In genomic region chr11:45180888-45181594, GRCh38 we compare ENCODE assay signal across 9 cellular contexts. TPM values are rescaled to one million over a fixed set of nuclear protein-coding genes. Genes with fewer than 3 reads are reported as not detected.
A peak's percentile ranks its signal among the peaks of the same experiment; 100 is the strongest.
DNase-seq lines count a peak whose midpoint lies in the region; ATAC-seq and TF ChIP-seq lines count a peak whose summit lies in the region.
"Had no signal": no experiment of that assay in that cellular context is flagged by ENCODE, and none has a peak within 500 bp of the region (broad histone marks: within the 10 kb centered on the region; RNA-seq: fewer than 3 reads in every experiment).

No MANE protein-coding gene starts in this region.

- H3K27me3 ChIP-seq in SK-N-SH (ENCODE audit: insufficient read depth) = no peaks in the 10 kb centered on the region
- peaks cover 3% of the 10 kb centered on the region for H3K27me3 ChIP-seq in brain microvascular endothelial cell (replicated peaks)

- CTCF ChIA-PET in SK-N-SH (lab: Yijun Ruan, JAX) = interaction anchor here (0.5 to 1.7 kb wide), 4 partner anchors 11 to 442 kb away, joined by 3 to 5 read pairs (median 4); no protein-coding TSS in a partner anchor

- peak; percentile 48 for DNase-seq in NCI-H82 (lab: John Stamatoyannopoulos, UW)
- no peak for DNase-seq in NCI-H82 treated with DMSO at 0.1 percent for 48 hours (lab: John Stamatoyannopoulos, UW; ENCODE audit: unreplicated experiment)
- peak; percentile 87 for DNase-seq in SK-N-SH
- peak; percentile 17 for DNase-seq in brain microvascular endothelial cell
- peak; percentile 54 for DNase-seq in iris pigment epithelial cell (ENCODE audit: low read depth)
- DNase-seq in stimulated activated CD4-positive, alpha-beta T cell treated with anti-CD3 and anti-CD28 coated beads, Interleukin-1b, Interleukin-23, amount 100 ng/mL, for 48 hours = peak; percentile 25
- DNase-seq in NCI-H524 treated with DMSO at 0.1 percent for 48 hours (lab: John Stamatoyannopoulos, UW) = no peak
- DNase-seq: DND-41 had no signal

- H3K4me3 ChIP-seq in SK-N-SH (ENCODE audit: low read depth in 2 of 2, low read length in 1 of 2) (peak overlapping the region; percentile 44 to 54), brain microvascular endothelial cell (ENCODE audit: low read depth, low read length) (peak overlapping the region; percentile 43)

- H3K9me2 ChIP-seq in SK-N-SH = no peaks in the 10 kb centered on the region

- H3K36me3 ChIP-seq in SK-N-SH (replicated peaks in 1 of 2; ENCODE audit: control insufficient read depth in 1 of 2, insufficient read depth in 2 of 2, low read length in 1 of 2) (peaks cover 3% of the 10 kb centered on the region in 2 experiments), brain microvascular endothelial cell (replicated peaks) (no peaks in the 10 kb centered on the region)

- POLR2A ChIA-PET in SK-N-SH (lab: Yijun Ruan, JAX) = interaction anchor here (1.5 kb wide), 1 partner anchor 34 kb away, joined by 4 read pairs; the partner anchor contains the start of gene PRDM11

- in situ Hi-C loops in brain microvascular endothelial cell (cut with HindIII; ENCODE audit: low pct_ligation_motif_present, low sequenced_read_pairs) = no loop called here

- H3K4me1 ChIP-seq in SK-N-SH (ENCODE audit: control insufficient read depth in 1 of 2, insufficient read depth in 2 of 2, low read depth in 1 of 2, low read length in 1 of 2) = peaks cover 15 to 21% of the 10 kb centered on the region in 2 experiments; a peak in 3 of 4 replicates

- TF ChIP-seq EP300 in SK-N-SH (IDR thresholded peaks at IDR 0.05; ENCODE audit: borderline replicate concordance in 1 of 2, low read depth in 1 of 2, low read length in 1 of 2) = no peak; a peak in 1 of 4 replicates

- peak overlapping the region; percentile 61 for H3K9ac ChIP-seq in SK-N-SH

- H3K79me2 ChIP-seq in SK-N-SH (ENCODE audit: insufficient read depth) = no peaks in the 10 kb centered on the region

- H4K20me1 ChIP-seq in SK-N-SH (ENCODE audit: insufficient read depth) = no peaks in the 10 kb centered on the region

- no peaks in the 10 kb centered on the region for H3K9me3 ChIP-seq in SK-N-SH

- no peak for TF ChIP-seq CTCF in SK-N-SH (IDR thresholded peaks at IDR 0.05)
- no peak for TF ChIP-seq CTCF in brain microvascular endothelial cell (IDR thresholded peaks at IDR 0.05; ENCODE audit: low read depth, low read length, missing control alignments)

- TF ChIP-seq RAD21 in SK-N-SH (IDR thresholded peaks at IDR 0.05; ENCODE audit: low read length) = no peak

- WGBS in SK-N-SH (ENCODE audit: low lambda C conversion rate) = 16% methylated on average over 16 of the region's 42 CpGs

- H3F3A ChIP-seq in SK-N-SH (replicated peaks; ENCODE audit: insufficient read depth) = peaks cover 7% of the 10 kb centered on the region

- peak overlapping the region; percentile 80 for H2AFZ ChIP-seq in SK-N-SH (ENCODE audit: low read depth)

- H3K27ac ChIP-seq in SK-N-SH (ENCODE audit: low read depth in 2 of 2, low read length in 1 of 2) (peak overlapping the region in 1 of 2 experiments; percentile 36; a peak in 1 of 4 replicates), brain microvascular endothelial cell (no peak overlapping the region)

- no peak for ATAC-seq in HG03439 (IDR thresholded peaks at IDR 0.05; ENCODE audit: unreplicated experiment)

- peak overlapping the region; percentile 76; the same call in 1 of the 2 replicates for H3K4me2 ChIP-seq in SK-N-SH

TF ChIP-seq in SK-N-SH, 30 proteins besides CTCF, POLR2A, EP300 and RAD21 (continues in another document):
- no peak for TF ChIP-seq SMC3 (IDR thresholded peaks at IDR 0.05; ENCODE audit: low read depth, low read length)
- no peak for TF ChIP-seq RFX5 (IDR thresholded peaks at IDR 0.05; ENCODE audit: low read length)
- peak; percentile 16; the same call in 1 of the 2 replicates for TF ChIP-seq JUND (IDR thresholded peaks at IDR 0.05)
- TF ChIP-seq FOXM1 (IDR thresholded peaks at IDR 0.05; ENCODE audit: low read depth) = 0 out of 2 replicates have a peak, but pooled peaks have one; percentile 22
- no peak for TF ChIP-seq FOXJ3 (CRISPR knock-in tag; IDR thresholded peaks at IDR 0.05)
- no peak for TF ChIP-seq USF2 (IDR thresholded peaks at IDR 0.05; ENCODE audit: borderline replicate concordance, low read depth, low read length)
- TF ChIP-seq IRF3 (IDR thresholded peaks at IDR 0.05; ENCODE audit: low read depth, low read length) = no peak
- TF ChIP-seq POLR2AphosphoS5 (IDR thresholded peaks at IDR 0.05; ENCODE audit: low read depth, low read length) = 0 out of 2 replicates have a peak, but pooled peaks have one; percentile 17
- peak; percentile 62; the same call in 1 of the 2 replicates for TF ChIP-seq MAX (IDR thresholded peaks at IDR 0.05; ENCODE audit: low read depth)
- no peak for TF ChIP-seq PBX3 (IDR thresholded peaks at IDR 0.05)
- no peak for TF ChIP-seq ZBTB33 (IDR thresholded peaks at IDR 0.05; ENCODE audit: borderline replicate concordance, low read depth)
- TF ChIP-seq REST (IDR thresholded peaks at IDR 0.05; ENCODE audit: low read depth, low read length) = no peak
- no peak for TF ChIP-seq GABPA (IDR thresholded peaks at IDR 0.05; ENCODE audit: low read depth)
- TF ChIP-seq NRF1 (IDR thresholded peaks at IDR 0.05; ENCODE audit: low read depth, low read length) = no peak

RNA-seq across cellular contexts. Expression of gene PRDM11, which starts 34.6 kb away (rescaled TPM):
- 3.8 and 4.5 TPM in 2 replicates for polyA plus RNA-seq in SK-N-SH (2012; rRNA removed)
- 2.2 and 3.6 TPM in 2 replicates for polyA plus RNA-seq in SK-N-SH (2012; cell fraction: cytosol; rRNA removed)
- 7.5 and 8.0 TPM in 2 replicates for polyA plus RNA-seq in SK-N-SH (2012; cell fraction: nucleus; rRNA removed)

Comparison
In these comparisons a context has a peak if more than half of its experiments do, and no peak if none do; other contexts are left out.
1. DNase-seq: peak in NCI-H82 (single experiment), SK-N-SH (single experiment), brain microvascular endothelial cell (single experiment), iris pigment epithelial cell (single experiment) and stimulated activated CD4-positive, alpha-beta T cell treated with anti-CD3 and anti-CD28 coated beads, Interleukin-1b, Interleukin-23, amount 100 ng/mL, for 48 hours (single experiment); none in NCI-H82 treated with DMSO at 0.1 percent for 48 hours (single experiment) and NCI-H524 treated with DMSO at 0.1 percent for 48 hours (single experiment).